In genomic region chr1:157230500-157230899, GRCh38 we compare ENCODE assay signal across 28 cellular contexts.
"Had no signal": no experiment of that assay in that cellular context is flagged by ENCODE, and none has a peak within 500 bp of the region (broad histone marks: within the 10 kb centered on the region; RNA-seq: fewer than 3 reads in every experiment).

No MANE protein-coding gene starts in this region.

- DNase-seq: activated CD4-positive, alpha-beta T cell treated with anti-CD3 and anti-CD28 coated beads for 1 hour; activated CD4-positive, alpha-beta T cell treated with anti-CD3 and anti-CD28 coated beads for 4 hours; activated CD4-positive, alpha-beta T cell treated with anti-CD3 and anti-CD28 coated beads, Interleukin-2, amount 50 U/mL, for 1 hour; activated CD4-positive, alpha-beta T cell treated with anti-CD3 and anti-CD28 coated beads, Interleukin-2, amount 50 U/mL, for 48 hours; activated CD8-positive, alpha-beta memory T cell treated with anti-CD3 and anti-CD28 coated beads for 24 hours; activated CD8-positive, alpha-beta T cell treated with anti-CD3 and anti-CD28 coated beads for 36 hours; activated effector memory CD4-positive, alpha-beta T cell treated with Interleukin-2 at 50 U/mL for 16 hours; activated gamma-delta T cell treated with Interleukin-2 at 50 U/mL for 16 hours; activated naive CD4-positive, alpha-beta T cell treated with anti-CD3 and anti-CD28 coated beads, Interleukin-2, amount 50 U/mL, for 16 hours; activated naive CD4-positive, alpha-beta T cell treated with Interleukin-2 at 50 U/mL for 16 hours; activated T-cell treated with anti-CD3 and anti-CD28 coated beads, Interleukin-2, amount 50 U/mL, for 4 hours; amniotic stem cell; anterior cingulate cortex; brain microvascular endothelial cell; caudate nucleus; colonic mucosa; effector CD8-positive, alpha-beta T cell; foreskin fibroblast; heart left ventricle; T-helper 2 cell had no signal

- H3K4me3 ChIP-seq: colonic mucosa, heart left ventricle had no signal

- H3K9me3 Mint-ChIP-seq: activated CD8-positive, alpha-beta T cell treated with anti-CD3 and anti-CD28 coated beads for 36 hours; activated T-cell treated with anti-CD3 and anti-CD28 coated beads, Interleukin-2, amount 50 U/mL, for 4 hours; activated T-helper 17 cell treated with anti-CD3 and anti-CD28 coated beads, Interleukin-2, amount 50 U/mL, for 72 hours had no signal

- H3K27ac Mint-ChIP-seq: activated CD8-positive, alpha-beta T cell treated with anti-CD3 and anti-CD28 coated beads for 36 hours; activated naive CD8-positive, alpha-beta T cell; activated T-helper 17 cell treated with anti-CD3 and anti-CD28 coated beads, Interleukin-2, amount 50 U/mL, for 72 hours had no signal

- H3K9me3 ChIP-seq: colonic mucosa had no signal

- H3K4me3 Mint-ChIP-seq: activated CD8-positive, alpha-beta T cell treated with anti-CD3 and anti-CD28 coated beads for 36 hours; activated naive CD8-positive, alpha-beta T cell; activated T-cell treated with anti-CD3 and anti-CD28 coated beads, Interleukin-2, amount 50 U/mL, for 4 hours; activated T-helper 17 cell treated with anti-CD3 and anti-CD28 coated beads, Interleukin-2, amount 50 U/mL, for 72 hours had no signal

- H3K36me3 Mint-ChIP-seq: activated naive CD8-positive, alpha-beta T cell had no signal

- H3K36me3 ChIP-seq: brain microvascular endothelial cell, colonic mucosa, heart left ventricle had no signal

- ATAC-seq: activated CD8-positive, alpha-beta T cell treated with anti-CD3 and anti-CD28 coated beads for 36 hours; activated T-cell treated with anti-CD3 and anti-CD28 coated beads, Interleukin-2, amount 50 U/mL, for 4 hours; activated T-helper 17 cell treated with anti-CD3 and anti-CD28 coated beads, Interleukin-2, amount 50 U/mL, for 72 hours; heart left ventricle had no signal

- H3K27ac ChIP-seq: brain microvascular endothelial cell, colonic mucosa, epithelial cell of prostate, heart left ventricle had no signal

- H3K27me3 ChIP-seq: brain microvascular endothelial cell, colonic mucosa had no signal

- FAIRE-seq: astrocyte, bronchial epithelial cell, endometrium, endothelial cell of umbilical vein, frontal cortex had no signal

- H3K4me1 ChIP-seq: colonic mucosa, heart left ventricle had no signal

- H3K4me1 Mint-ChIP-seq: activated T-helper 17 cell treated with anti-CD3 and anti-CD28 coated beads, Interleukin-2, amount 50 U/mL, for 72 hours had no signal
